10 cellular contexts compared by ENCODE assay signal in genomic region chr12:6199211-6199530, GRCh38. TPM values are rescaled to one million over a fixed set of nuclear protein-coding genes. Genes with fewer than 3 reads are reported as not detected.
DNase-seq lines count a peak whose midpoint lies in the region; TF ChIP-seq lines count a peak whose summit lies in the region.
"Had no signal": no experiment of that assay in that cellular context is flagged by ENCODE, and none has a peak within 500 bp of the region (broad histone marks: within the 10 kb centered on the region; RNA-seq: fewer than 3 reads in every experiment).

No MANE protein-coding gene starts in this region.

- intact Hi-C loops in activated CD4-positive, alpha-beta T cell treated with anti-CD3 and anti-CD28 coated beads, Interleukin-2, amount 10 ng/mL, durations not matched to agents 24 days and 14 days (cut with micrococcal nuclease) = loop anchor here (2.0 to 5.0 kb wide), 2 partner anchors 32 to 137 kb away; no protein-coding TSS in a partner anchor
- intact Hi-C loops in mammary epithelial cell (cut with micrococcal nuclease) = loop anchor here (5.0 to 10.0 kb wide), 2 partner anchors 214 to 268 kb away; no protein-coding TSS in a partner anchor
- intact Hi-C loops in thyroid gland (cut with DNase I) = loop anchor here (2.0 kb wide), 1 partner anchor 80 kb away; no protein-coding TSS in a partner anchor

- H2AFZ ChIP-seq in mammary epithelial cell (ENCODE audit: low read depth, low read length) = peak overlapping the region; percentile 88

- H3K9me3 Mint-ChIP-seq in activated CD4-positive, alpha-beta T cell treated with anti-CD3 and anti-CD28 coated beads, Interleukin-2, amount 10 ng/mL, durations not matched to agents 24 days and 14 days = no peaks in the 10 kb centered on the region

- H3K27me3 Mint-ChIP-seq in activated CD4-positive, alpha-beta T cell treated with anti-CD3 and anti-CD28 coated beads, Interleukin-2, amount 10 ng/mL, durations not matched to agents 24 days and 14 days = peaks cover 41% of the 10 kb centered on the region

- no peak for TF ChIP-seq POLR2A in thyroid gland (IDR thresholded peaks at IDR 0.05)

- peaks cover 21% of the 10 kb centered on the region for H3K4me1 Mint-ChIP-seq in activated CD4-positive, alpha-beta T cell treated with anti-CD3 and anti-CD28 coated beads, Interleukin-2, amount 10 ng/mL, durations not matched to agents 24 days and 14 days

- no peak for TF ChIP-seq CTCF in mammary epithelial cell (conservative IDR thresholded peaks at IDR 0.05 in 1 of 2, IDR thresholded peaks at IDR 0.05 in 1 of 2; ENCODE audit: extremely low read depth in 1 of 2, insufficient read depth in 1 of 2, low read depth in 1 of 2, low read length in 2 of 2)
- TF ChIP-seq CTCF in thyroid gland (IDR thresholded peaks at IDR 0.05) = no peak

- H3K9ac ChIP-seq in mammary epithelial cell (ENCODE audit: insufficient read depth, low read length) (peak overlapping the region; percentile 89), mucosa of rectum (ENCODE audit: low read depth in 1 of 2, low read length in 2 of 2) (peak overlapping the region; percentile 77 to 82)

- H3K27ac ChIP-seq in mammary epithelial cell (ENCODE audit: insufficient read depth, low read depth, low read length) (peak overlapping the region; percentile 80), mucosa of rectum (ENCODE audit: low read depth in 2 of 2, low read length in 2 of 2) (peak overlapping the region; percentile 93 to 98), thyroid gland (peak overlapping the region; percentile 98 to 99 (median 98))

- dilution Hi-C loops in mammary epithelial cell (cut with HindIII; ENCODE audit: low sequenced_read_pairs) = loop anchor here (5.0 to 10.0 kb wide), 4 partner anchors 33 to 214 kb away; no protein-coding TSS in a partner anchor

- no peaks in the 10 kb centered on the region for H3K36me3 Mint-ChIP-seq in activated CD4-positive, alpha-beta T cell treated with anti-CD3 and anti-CD28 coated beads, Interleukin-2, amount 10 ng/mL, durations not matched to agents 24 days and 14 days (ENCODE audit: low read depth)

- CTCF ChIA-PET in mammary epithelial cell (lab: Charles Lee; ENCODE audit: low non-redundant PET) = interaction anchor here (0.6 kb wide), 1 partner anchor 80 kb away, joined by 3 read pairs; no protein-coding TSS in a partner anchor

- H3K4me3 Mint-ChIP-seq in activated CD4-positive, alpha-beta T cell treated with anti-CD3 and anti-CD28 coated beads, Interleukin-2, amount 10 ng/mL, durations not matched to agents 24 days and 14 days = peak overlapping the region; percentile 62

- 27% methylated on average over 4 of the region's 9 CpGs for WGBS in mammary epithelial cell (ENCODE audit: low coverage, missing lambda C conversion rate)
- WGBS in thyroid gland, 2 donors = 41 to 47% methylated on average over 9 of the region's 9 CpGs

- no peak for DNase-seq in activated CD4-positive, alpha-beta T cell treated with anti-CD3 and anti-CD28 coated beads, Interleukin-2, amount 10 ng/mL, durations not matched to agents 24 days and 14 days
- DNase-seq in activated CD4-positive, alpha-beta T cell treated with anti-CD3 and anti-CD28 coated beads, Interleukin-2, amount 50 U/mL, for 4 hours = no peak
- DNase-seq in mammary epithelial cell (no peak), thyroid gland (no peak), foreskin melanocyte (no peak), GOT3 (lab: John Stamatoyannopoulos, UW) (no peak)
- DNase-seq in central memory CD4-positive, alpha-beta T cell = no peak
- DNase-seq: ACHN, T-helper 9 cell had no signal

- peak overlapping the region; percentile 61 for H3K27ac Mint-ChIP-seq in activated CD4-positive, alpha-beta T cell treated with anti-CD3 and anti-CD28 coated beads, Interleukin-2, amount 10 ng/mL, durations not matched to agents 24 days and 14 days

- H3K36me3 ChIP-seq in mammary epithelial cell (ENCODE audit: insufficient read depth, low read length) = peaks cover 2% of the 10 kb centered on the region
- H3K36me3 ChIP-seq in mucosa of rectum (ENCODE audit: control insufficient read depth in 2 of 2, insufficient read depth in 2 of 2, low read length in 2 of 2) = no peaks in the 10 kb centered on the region
- no peaks in the 10 kb centered on the region for H3K36me3 ChIP-seq in thyroid gland

- H3K79me2 ChIP-seq in mammary epithelial cell (ENCODE audit: insufficient read depth, low read length) = peaks cover 39% of the 10 kb centered on the region

- H3K4me3 ChIP-seq in mammary epithelial cell (replicated peaks in 1 of 3; ENCODE audit: insufficient read depth in 1 of 3, low read depth in 2 of 3, low read length in 3 of 3) (peak overlapping the region in 1 of 3 experiments; percentile 46), mucosa of rectum (ENCODE audit: low read length in 2 of 2) (peak overlapping the region; percentile 62 to 73), thyroid gland (replicated peaks in 1 of 3) (peak overlapping the region in 1 of 3 donors; percentile 99)

- no TSS peak for BruUV-seq in mammary epithelial cell (replicated peaks; lab: Mats Ljungman, UMichigan)

- H3K9me3 ChIP-seq in mammary epithelial cell (replicated peaks; ENCODE audit: insufficient read depth, low read length) (no peaks in the 10 kb centered on the region), mucosa of rectum (ENCODE audit: control insufficient read depth in 2 of 2, low read length in 2 of 2) (no peaks in the 10 kb centered on the region), thyroid gland (no peaks in the 10 kb centered on the region)

- H3K27me3 ChIP-seq in mammary epithelial cell (ENCODE audit: insufficient read depth, low read length) (no peaks in the 10 kb centered on the region), mucosa of rectum (ENCODE audit: control insufficient read depth in 2 of 2, insufficient read depth in 2 of 2, low read length in 2 of 2) (no peaks in the 10 kb centered on the region), thyroid gland (no peaks in the 10 kb centered on the region)

- H3K4me1 ChIP-seq in mammary epithelial cell (ENCODE audit: insufficient read depth, low read length) = peaks cover 46% of the 10 kb centered on the region
- peaks cover 44 to 61% of the 10 kb centered on the region in 2 donors for H3K4me1 ChIP-seq in mucosa of rectum (ENCODE audit: control insufficient read depth in 2 of 2, insufficient read depth in 2 of 2, low read length in 2 of 2)
- peaks cover 38 to 51% of the 10 kb centered on the region in 2 donors for H3K4me1 ChIP-seq in thyroid gland

- no peaks in the 10 kb centered on the region for H4K20me1 ChIP-seq in mammary epithelial cell (ENCODE audit: insufficient read depth, low read length)

- in situ Hi-C loops in mammary epithelial cell (cut with MboI; ENCODE audit: low sequenced_read_pairs in 2 of 2) = loop anchor here (10.0 kb wide), 1 partner anchor 134 kb away; no protein-coding TSS in a partner anchor

- H3K4me2 ChIP-seq in mammary epithelial cell (ENCODE audit: insufficient read depth, low read depth, low read length) = peak overlapping the region; percentile 94

RNA-seq across cellular contexts. Expression of gene CD9, which starts 1.0 kb away (rescaled TPM):
- total RNA-seq in activated CD4-positive, alpha-beta T cell treated with anti-CD3 and anti-CD28 coated beads, Interleukin-2, amount 10 ng/mL, durations not matched to agents 24 days and 14 days = 35.6 and 40.5 TPM in 2 replicates
- total RNA-seq in mammary epithelial cell (100 to 1,000 TPM; 351 to 470 TPM), thyroid gland (100 to 1,000 TPM; 367 to 494 (median 375) TPM)
- polyA plus RNA-seq in mammary epithelial cell = 775 TPM
- polyA minus RNA-seq in mammary epithelial cell = 463 TPM
